8 cellular contexts compared by ENCODE assay signal in genomic region chr22:39556970-39557811, GRCh38. TPM values are rescaled to one million over a fixed set of nuclear protein-coding genes. Genes with fewer than 3 reads are reported as not detected.
DNase-seq lines count a peak whose midpoint lies in the region; ATAC-seq and TF ChIP-seq lines count a peak whose summit lies in the region.

No MANE protein-coding gene starts in this region.

- H3K4me1 ChIP-seq in cardiac muscle cell (ENCODE audit: low read depth): peaks cover 6% of the 10 kb centered on the region

- peak; percentile 9 for TF ChIP-seq CTCF in cardiac muscle cell (IDR thresholded peaks at IDR 0.05; ENCODE audit: low read depth, low read length)

- peaks cover 41% of the 10 kb centered on the region for H3K27me3 ChIP-seq in cardiac muscle cell

- peak overlapping the region; percentile 24 for H3K4me3 ChIP-seq in cardiac muscle cell

- no peaks in the 10 kb centered on the region for H3K36me3 ChIP-seq in cardiac muscle cell

- H3K27ac ChIP-seq in cardiac muscle cell: no peak overlapping the region

- ATAC-seq in GM19467 (IDR thresholded peaks at IDR 0.05; ENCODE audit: unreplicated experiment): no peak
- no peak for ATAC-seq in GM21576 (IDR thresholded peaks at IDR 0.05; ENCODE audit: unreplicated experiment)

- H3K9me3 ChIP-seq in cardiac muscle cell (ENCODE audit: low read depth): no peaks in the 10 kb centered on the region

- DNase-seq in NCI-H2196 (lab: John Stamatoyannopoulos, UW; ENCODE audit: unreplicated experiment): peak; percentile 28
- no peak for DNase-seq in NCI-H2196 treated with DMSO at 0.1 percent for 48 hours (lab: John Stamatoyannopoulos, UW; ENCODE audit: unreplicated experiment)
- DNase-seq in activated T-cell treated with anti-CD3 and anti-CD28 coated beads for 4 hours: peak; percentile 42
- DNase-seq in cardiac muscle cell (ENCODE audit: low read depth in 1 of 2, low spot score in 1 of 2): peak; percentile 21 to 56
- peak; percentile 63 for DNase-seq in stimulated activated CD4-positive, alpha-beta T cell treated with anti-CD3 and anti-CD28 coated beads, Interleukin-4, amount 100 ng/mL, for 1 hour
- DNase-seq in epidermal melanocyte (ENCODE audit: insufficient read length, low spot score): no peak

RNA-seq across cellular contexts. Expression of gene CACNA1I, which starts 13.4 kb away (rescaled TPM):
- total RNA-seq in cardiac muscle cell: 0.14 and 0.24 TPM in 2 replicates
- polyA plus RNA-seq in cardiac muscle cell: 0.04 and 0.47 TPM in 2 replicates

RNA-seq across cellular contexts. Expression of gene RPS19BP1, which starts 24.6 kb away (rescaled TPM):
- 144 and 169 TPM in 2 replicates for total RNA-seq in cardiac muscle cell
- polyA plus RNA-seq in cardiac muscle cell: 112 and 150 TPM in 2 replicates

RNA-seq across cellular contexts. Expression of gene ATF4, which starts 36.8 kb away (rescaled TPM):
- 283 and 375 TPM in 2 replicates for total RNA-seq in cardiac muscle cell
- polyA plus RNA-seq in cardiac muscle cell: 194 and 203 TPM in 2 replicates

RNA-seq across cellular contexts. Expression of gene MIEF1, which starts 55.1 kb away (rescaled TPM):
- total RNA-seq in cardiac muscle cell: 27.2 and 31.2 TPM in 2 replicates
- polyA plus RNA-seq in cardiac muscle cell: 29.1 and 33.7 TPM in 2 replicates

Comparison
In these comparisons a context has a peak if more than half of its experiments do, and no peak if none do; other contexts are left out.
1. DNase-seq: peak in NCI-H2196 (single experiment), activated T-cell treated with anti-CD3 and anti-CD28 coated beads for 4 hours (single experiment), cardiac muscle cell (2 of 2) and stimulated activated CD4-positive, alpha-beta T cell treated with anti-CD3 and anti-CD28 coated beads, Interleukin-4, amount 100 ng/mL, for 1 hour (single experiment); none in NCI-H2196 treated with DMSO at 0.1 percent for 48 hours (single experiment) and epidermal melanocyte (single experiment).